In the genomic region with DNA sequence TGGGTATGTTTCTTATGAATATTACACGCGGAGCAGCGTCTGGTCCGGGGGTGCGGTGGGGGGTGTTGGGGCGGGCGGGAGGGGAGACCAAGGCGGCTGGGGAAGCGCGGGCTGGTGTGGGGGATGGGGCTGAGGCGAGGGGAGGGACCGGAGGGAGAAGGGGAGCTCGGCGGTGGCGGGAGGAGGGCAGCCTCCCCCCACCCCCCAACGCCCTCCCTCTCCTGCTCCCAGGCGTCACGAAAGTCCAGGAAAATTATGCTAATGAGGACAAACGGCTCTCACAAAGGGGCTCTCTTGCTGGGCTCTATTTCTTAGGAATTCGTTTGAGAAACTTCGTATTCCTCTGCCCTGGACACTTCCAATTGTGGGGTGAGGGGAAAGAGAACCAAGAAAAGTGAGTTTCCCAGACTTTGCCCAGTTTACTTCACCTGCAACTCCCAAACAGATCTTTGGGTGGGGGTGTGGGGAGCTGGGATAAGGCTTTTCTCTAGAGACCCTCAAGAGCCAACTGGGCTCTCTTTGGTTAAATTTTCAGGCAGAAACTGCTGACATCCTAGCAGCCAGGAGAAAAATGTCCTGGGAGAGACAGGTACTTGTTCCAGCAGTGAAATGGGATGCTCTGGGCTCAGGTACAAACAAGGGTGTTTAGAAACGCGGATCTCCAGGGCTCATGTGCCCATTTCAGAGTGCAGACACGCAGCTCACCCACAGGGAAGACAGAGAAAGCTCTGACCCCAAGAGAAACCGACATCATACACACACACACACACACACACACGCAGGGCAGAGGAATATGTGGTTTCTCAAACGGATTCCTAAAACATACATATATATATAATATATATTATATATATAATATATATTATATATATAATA, we compare ENCODE assay signal across 10 cellular contexts. TPM values are rescaled to one million over a fixed set of nuclear protein-coding genes. Genes with fewer than 3 reads are reported as not detected.
A peak's percentile ranks its signal among the peaks of the same experiment; 100 is the strongest.
DNase-seq lines count a peak whose midpoint lies in the region; ATAC-seq and TF ChIP-seq lines count a peak whose summit lies in the region.
"Had no signal": no experiment of that assay in that cellular context is flagged by ENCODE, and none has a peak within 500 bp of the region (broad histone marks: within the 10 kb centered on the region; RNA-seq: fewer than 3 reads in every experiment).

No MANE protein-coding gene starts in this region.

- H3F3A ChIP-seq in PC-3 (ENCODE audit: low read length, unreplicated experiment), result peaks cover 3% of the 10 kb centered on the region

- H3K4me2 ChIP-seq in PC-3 (ENCODE audit: low read length) (peak overlapping the region; percentile 98), fibroblast of lung (ENCODE audit: extremely low read depth, insufficient read depth, low read length) (peak overlapping the region; percentile 89)

- H3K9ac ChIP-seq in PC-3 (ENCODE audit: low read length) (peak overlapping the region; percentile 74), fibroblast of lung (ENCODE audit: insufficient read depth, low read length) (peak overlapping the region; percentile 49)

- CTCF ChIA-PET in PC-3 (lab: Charles Lee), result no interaction called here

- H3K4me1 ChIP-seq in PC-3 (ENCODE audit: insufficient read depth, low read length) (peaks cover 56% of the 10 kb centered on the region), fibroblast of lung (ENCODE audit: control insufficient read depth, extremely low read depth, insufficient read depth, low read length) (peaks cover 23% of the 10 kb centered on the region)

- H4K20me1 ChIP-seq in PC-3 (ENCODE audit: low read length) (no peaks in the 10 kb centered on the region), fibroblast of lung (ENCODE audit: control insufficient read depth, extremely low read depth, insufficient read depth, low read length) (no peaks in the 10 kb centered on the region)

- H2AFZ ChIP-seq in PC-3 (ENCODE audit: low read length) (no peak overlapping the region; the same call in 1 of the 2 replicates), fibroblast of lung (ENCODE audit: low read length) (no peak overlapping the region)

- peaks cover 79% of the 10 kb centered on the region for H3K79me2 ChIP-seq in PC-3 (ENCODE audit: low read length)
- H3K79me2 ChIP-seq in fibroblast of lung (ENCODE audit: control insufficient read depth, insufficient read depth, low read length), result peaks cover 76% of the 10 kb centered on the region

- DNase-seq in DMS 273 (lab: John Stamatoyannopoulos, UW; ENCODE audit: unreplicated experiment) (peak; percentile 76), PC-3 (peak; percentile 55), fibroblast of lung (ENCODE audit: low read depth in 2 of 2) (peak; percentile 64 to 84), progenitor cell of endocrine pancreas (ENCODE audit: low spot score, unreplicated experiment) (no peak), NCI-H1092 treated with DMSO at 0.1 percent for 48 hours (lab: John Stamatoyannopoulos, UW) (no peak), NCI-H2227 treated with DMSO at 0.1 percent for 48 hours (lab: John Stamatoyannopoulos, UW) (no peak)
- no peak for DNase-seq in activated T-cell treated with anti-CD3 and anti-CD28 coated beads, Interleukin-2, amount 50 U/mL, for 1 hour

- H3K27me3 ChIP-seq in PC-3 (ENCODE audit: low read length), result no peaks in the 10 kb centered on the region
- no peaks in the 10 kb centered on the region for H3K27me3 ChIP-seq in fibroblast of lung (ENCODE audit: control insufficient read depth, insufficient read depth, low read length)

- H3K36me3 ChIP-seq in PC-3 (ENCODE audit: low read depth, low read length), result no peaks in the 10 kb centered on the region; the same call in 1 of the 2 replicates
- no peaks in the 10 kb centered on the region for H3K36me3 ChIP-seq in fibroblast of lung (ENCODE audit: control insufficient read depth, insufficient read depth, low read length)

- no peaks in the 10 kb centered on the region for H3K27me3 Mint-ChIP-seq in progenitor cell of endocrine pancreas

- no peaks in the 10 kb centered on the region for H3K9me2 ChIP-seq in PC-3 (replicated peaks; ENCODE audit: low read length)

- peak overlapping the region; percentile 86 for H3K27ac ChIP-seq in PC-3 (ENCODE audit: low read length)
- peak overlapping the region; percentile 86 for H3K27ac ChIP-seq in fibroblast of lung (ENCODE audit: insufficient read depth, low read length)
- H3K27ac ChIP-seq: SK-N-MC had no signal

- H3K9me3 Mint-ChIP-seq in progenitor cell of endocrine pancreas (ENCODE audit: low read depth), result no peaks in the 10 kb centered on the region

- TSS peak; percentile 73 for BruUV-seq in PC-3 (replicated peaks; lab: Mats Ljungman, UMichigan)

- TF ChIP-seq CTCF in PC-3 (conservative IDR thresholded peaks at IDR 0.05; ENCODE audit: low read depth, low read length) (no peak), fibroblast of lung (conservative IDR thresholded peaks at IDR 0.05 in 1 of 2, IDR thresholded peaks at IDR 0.05 in 1 of 2; ENCODE audit: low read depth in 1 of 2, low read length in 2 of 2) (no peak), progenitor cell of endocrine pancreas (IDR thresholded peaks at IDR 0.05; ENCODE audit: unreplicated experiment) (peak; percentile 9)

- intact Hi-C loops in PC-3 (cut with micrococcal nuclease), result loop anchor here (1.0 kb wide), 1 partner anchor 20 kb away; no protein-coding TSS in a partner anchor

- H3K9me3 ChIP-seq in PC-3 (ENCODE audit: low read length), result no peaks in the 10 kb centered on the region
- H3K9me3 ChIP-seq in fibroblast of lung (ENCODE audit: control insufficient read depth, insufficient read depth, low read depth, low read length), result no peaks in the 10 kb centered on the region

- peaks cover 23% of the 10 kb centered on the region for H3K36me3 Mint-ChIP-seq in progenitor cell of endocrine pancreas (ENCODE audit: insufficient read depth)

- H3K4me3 Mint-ChIP-seq in progenitor cell of endocrine pancreas (ENCODE audit: low read depth), result peak overlapping the region; percentile 97

- ATAC-seq in PC-3, result peak; percentile 5
- no peak for ATAC-seq in GM21619 (IDR thresholded peaks at IDR 0.05; ENCODE audit: unreplicated experiment)

- peaks cover 63% of the 10 kb centered on the region for H3K4me1 Mint-ChIP-seq in progenitor cell of endocrine pancreas (ENCODE audit: low read depth)

- POLR2A ChIA-PET in PC-3 (lab: Charles Lee; ENCODE audit: unreplicated experiment), result interaction anchor here (1.1 kb wide), 1 partner anchor 16 kb away, joined by 9 read pairs; no protein-coding TSS in a partner anchor

- H3K27ac Mint-ChIP-seq in progenitor cell of endocrine pancreas, result peak overlapping the region; percentile 98

- peak overlapping the region; percentile 81 for H3K4me3 ChIP-seq in PC-3 (ENCODE audit: low read length)
- peak overlapping the region; percentile 43 to 92 (median 64) for H3K4me3 ChIP-seq in fibroblast of lung (replicated peaks in 1 of 4; ENCODE audit: control extremely low read depth in 1 of 4, insufficient read depth in 1 of 4, low read depth in 3 of 4, low read length in 4 of 4)
- H3K4me3 ChIP-seq: SK-N-MC had no signal

RNA-seq across cellular contexts. Expression of a gene that starts 11.7 kb away (rescaled TPM):
- total RNA-seq in PC-3 (2014; rRNA removed) (0.07 and 1.8 TPM in 2 replicates), fibroblast of lung (1.0 and 1.3 TPM in 2 replicates), progenitor cell of endocrine pancreas (17.9 and 18.6 TPM in 2 replicates)
- 2.3 and 2.6 TPM in 2 replicates for polyA plus RNA-seq in fibroblast of lung
- polyA plus RNA-seq in fibroblast of lung (2012), result 1.4 and 2.2 TPM in 2 replicates
- 2.1 and 2.3 TPM in 2 replicates for polyA minus RNA-seq in fibroblast of lung (ENCODE audit: low replicate concordance)
- total RNA-seq: HT1080 had no signal

RNA-seq across cellular contexts. Expression of a gene that starts 16.3 kb away (rescaled TPM):
- total RNA-seq in PC-3 (2014; rRNA removed), result 2.3 and 5.1 TPM in 2 replicates
- 0.33 and 0.51 TPM in 2 replicates for total RNA-seq in fibroblast of lung
- 2.4 and 3.6 TPM in 2 replicates for polyA plus RNA-seq in fibroblast of lung
- 2.6 and 3.3 TPM in 2 replicates for polyA plus RNA-seq in fibroblast of lung (2012)
- polyA minus RNA-seq in fibroblast of lung (ENCODE audit: low replicate concordance), result 1.6 and 3.6 TPM in 2 replicates
- 13.7 TPM in 2 replicates for total RNA-seq in progenitor cell of endocrine pancreas

RNA-seq across cellular contexts. Expression of a gene that starts 18.4 kb away (rescaled TPM):
- 1.4 and 2.0 TPM in 2 replicates for total RNA-seq in PC-3 (2014; rRNA removed)
- total RNA-seq in fibroblast of lung, result 0.50 and 0.51 TPM in 2 replicates
- 0.58 and 0.83 TPM in 2 replicates for polyA plus RNA-seq in fibroblast of lung
- 0.66 and 0.67 TPM in 2 replicates for polyA plus RNA-seq in fibroblast of lung (2012)
- 1.1 TPM in 1 of 2 replicates, not detected in the other for polyA minus RNA-seq in fibroblast of lung (ENCODE audit: low replicate concordance)
- 27.4 and 31.2 TPM in 2 replicates for total RNA-seq in progenitor cell of endocrine pancreas

RNA-seq across cellular contexts. Expression of a gene that starts 29.3 kb away (rescaled TPM):
- total RNA-seq in PC-3 (2014; rRNA removed) (7.0 and 7.5 TPM in 2 replicates), fibroblast of lung (18.3 and 22.1 TPM in 2 replicates), progenitor cell of endocrine pancreas (12.6 and 18.1 TPM in 2 replicates)
- 16.6 and 35.6 TPM in 2 replicates for polyA plus RNA-seq in fibroblast of lung
- 17.5 and 31.8 TPM in 2 replicates for polyA plus RNA-seq in fibroblast of lung (2012)
- 3.1 and 3.9 TPM in 2 replicates for polyA minus RNA-seq in fibroblast of lung (ENCODE audit: low replicate concordance)

RNA-seq across cellular contexts. Expression of a gene that starts 33.3 kb away (rescaled TPM):
- 6.9 and 8.3 TPM in 2 replicates for total RNA-seq in PC-3 (2014; rRNA removed)
- total RNA-seq in fibroblast of lung, result 3.6 and 4.4 TPM in 2 replicates
- 0.70 and 1.2 TPM in 2 replicates for polyA plus RNA-seq in fibroblast of lung
- 1.6 and 3.8 TPM in 2 replicates for polyA plus RNA-seq in fibroblast of lung (2012)
- polyA minus RNA-seq in fibroblast of lung (ENCODE audit: low replicate concordance), result 0.30 and 1.6 TPM in 2 replicates
- 0.38 TPM in 1 of 2 replicates, not detected in the other for total RNA-seq in progenitor cell of endocrine pancreas

Comparison
In these comparisons a context has a peak if more than half of its experiments do, and no peak if none do; other contexts are left out.
1. DNase-seq: peak in DMS 273 (single experiment), PC-3 (single experiment) and fibroblast of lung (2 of 2); none in progenitor cell of endocrine pancreas (single experiment), NCI-H1092 treated with DMSO at 0.1 percent for 48 hours (single experiment), activated T-cell treated with anti-CD3 and anti-CD28 coated beads, Interleukin-2, amount 50 U/mL, for 1 hour (single experiment) and NCI-H2227 treated with DMSO at 0.1 percent for 48 hours (single experiment).